Comparison of ENCODE assay signal across 1 cellular context in the genomic region with DNA sequence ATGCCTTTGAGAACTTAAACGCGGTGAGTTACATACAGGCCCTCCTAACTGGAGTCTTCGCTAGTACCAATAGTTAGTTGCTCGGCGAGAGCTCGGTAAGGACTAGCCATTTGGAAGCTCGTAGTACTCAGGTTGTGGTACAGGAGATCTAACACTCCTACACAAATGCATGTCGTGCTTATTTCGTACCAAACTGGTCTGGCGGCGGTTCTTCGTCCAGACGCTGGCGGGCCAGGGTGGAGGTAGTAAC.
TF ChIP-seq lines count a peak whose summit lies in the region.

No MANE protein-coding gene starts in this region.

TF ChIP-seq in HepG2, 621 proteins besides CTCF, POLR2A, EP300 and RAD21 (continued from another document and continues in another):
- no peak for TF ChIP-seq ZBTB4 (CRISPR knock-in tag; IDR thresholded peaks at IDR 0.05; ENCODE audit: borderline replicate concordance)
- TF ChIP-seq ZNF430 (CRISPR knock-in tag; IDR thresholded peaks at IDR 0.05) = no peak
- TF ChIP-seq ATF1 (CRISPR knock-in tag; IDR thresholded peaks at IDR 0.05) = no peak
- TF ChIP-seq ZNF639 (CRISPR knock-in tag; conservative IDR thresholded peaks at IDR 0.05) = peak; percentile 11; the same call in 1 of the 2 replicates
- peak; percentile 14; the same call in 1 of the 2 replicates for TF ChIP-seq SSRP1 (CRISPR knock-in tag; IDR thresholded peaks at IDR 0.05)
- TF ChIP-seq, protein P1, sequence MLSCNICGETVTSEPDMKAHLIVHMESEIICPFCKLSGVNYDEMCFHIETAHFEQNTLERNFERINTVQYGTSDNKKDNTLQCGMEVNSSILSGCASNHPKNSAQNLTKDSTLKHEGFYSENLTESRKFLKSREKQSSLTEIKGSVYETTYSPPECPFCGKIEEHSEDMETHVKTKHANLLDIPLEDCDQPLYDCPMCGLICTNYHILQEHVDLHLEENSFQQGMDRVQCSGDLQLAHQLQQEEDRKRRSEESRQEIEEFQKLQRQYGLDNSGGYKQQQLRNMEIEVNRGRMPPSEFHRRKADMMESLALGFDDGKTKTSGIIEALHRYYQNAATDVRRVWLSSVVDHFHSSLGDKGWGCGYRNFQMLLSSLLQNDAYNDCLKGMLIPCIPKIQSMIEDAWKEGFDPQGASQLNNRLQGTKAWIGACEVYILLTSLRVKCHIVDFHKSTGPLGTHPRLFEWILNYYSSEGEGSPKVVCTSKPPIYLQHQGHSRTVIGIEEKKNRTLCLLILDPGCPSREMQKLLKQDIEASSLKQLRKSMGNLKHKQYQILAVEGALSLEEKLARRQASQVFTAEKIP (CRISPR knock-in tag; IDR thresholded peaks at IDR 0.05; ENCODE audit: borderline replicate concordance) = no peak
- TF ChIP-seq BORCS8-MEF2B (CRISPR knock-in tag; IDR thresholded peaks at IDR 0.05) = no peak
- TF ChIP-seq ZNF7 (CRISPR knock-in tag; IDR thresholded peaks at IDR 0.05) = no peak
- TF ChIP-seq CEBPG (CRISPR knock-in tag; IDR thresholded peaks at IDR 0.05) = no peak
- no peak for TF ChIP-seq ZNF510 (CRISPR knock-in tag; IDR thresholded peaks at IDR 0.05; ENCODE audit: low read depth)
- TF ChIP-seq NCOA5 (CRISPR knock-in tag; IDR thresholded peaks at IDR 0.05) = no peak
- TF ChIP-seq ZNF33A (CRISPR knock-in tag; IDR thresholded peaks at IDR 0.05; ENCODE audit: borderline replicate concordance) = peak; percentile 32; the same call in 1 of the 2 replicates
- TF ChIP-seq ZNF605 (CRISPR knock-in tag; IDR thresholded peaks at IDR 0.05) = no peak
- peak; percentile 72; the same call in 1 of the 2 replicates for TF ChIP-seq ZHX1 (CRISPR knock-in tag; IDR thresholded peaks at IDR 0.05; ENCODE audit: low read depth)
- TF ChIP-seq, protein P2, sequence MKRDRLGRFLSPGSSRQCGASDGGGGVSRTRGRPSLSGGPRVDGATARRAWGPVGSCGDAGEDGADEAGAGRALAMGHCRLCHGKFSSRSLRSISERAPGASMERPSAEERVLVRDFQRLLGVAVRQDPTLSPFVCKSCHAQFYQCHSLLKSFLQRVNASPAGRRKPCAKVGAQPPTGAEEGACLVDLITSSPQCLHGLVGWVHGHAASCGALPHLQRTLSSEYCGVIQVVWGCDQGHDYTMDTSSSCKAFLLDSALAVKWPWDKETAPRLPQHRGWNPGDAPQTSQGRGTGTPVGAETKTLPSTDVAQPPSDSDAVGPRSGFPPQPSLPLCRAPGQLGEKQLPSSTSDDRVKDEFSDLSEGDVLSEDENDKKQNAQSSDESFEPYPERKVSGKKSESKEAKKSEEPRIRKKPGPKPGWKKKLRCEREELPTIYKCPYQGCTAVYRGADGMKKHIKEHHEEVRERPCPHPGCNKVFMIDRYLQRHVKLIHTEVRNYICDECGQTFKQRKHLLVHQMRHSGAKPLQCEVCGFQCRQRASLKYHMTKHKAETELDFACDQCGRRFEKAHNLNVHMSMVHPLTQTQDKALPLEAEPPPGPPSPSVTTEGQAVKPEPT (CRISPR knock-in tag; IDR thresholded peaks at IDR 0.05; ENCODE audit: low read depth) = 0 out of 2 replicates have a peak, but pooled peaks have one; percentile 21
- TF ChIP-seq RAD51 (IDR thresholded peaks at IDR 0.05; ENCODE audit: borderline replicate concordance) = no peak
- TF ChIP-seq ZNF670 (CRISPR knock-in tag; IDR thresholded peaks at IDR 0.05; ENCODE audit: borderline replicate concordance) = 0 out of 2 replicates have a peak, but pooled peaks have one; percentile 6
- no peak for TF ChIP-seq ARID5B (CRISPR knock-in tag; IDR thresholded peaks at IDR 0.05)
- TF ChIP-seq PCBP1 (IDR thresholded peaks at IDR 0.05; ENCODE audit: borderline replicate concordance, low read depth, low read length) = no peak
- TF ChIP-seq, protein P3, sequence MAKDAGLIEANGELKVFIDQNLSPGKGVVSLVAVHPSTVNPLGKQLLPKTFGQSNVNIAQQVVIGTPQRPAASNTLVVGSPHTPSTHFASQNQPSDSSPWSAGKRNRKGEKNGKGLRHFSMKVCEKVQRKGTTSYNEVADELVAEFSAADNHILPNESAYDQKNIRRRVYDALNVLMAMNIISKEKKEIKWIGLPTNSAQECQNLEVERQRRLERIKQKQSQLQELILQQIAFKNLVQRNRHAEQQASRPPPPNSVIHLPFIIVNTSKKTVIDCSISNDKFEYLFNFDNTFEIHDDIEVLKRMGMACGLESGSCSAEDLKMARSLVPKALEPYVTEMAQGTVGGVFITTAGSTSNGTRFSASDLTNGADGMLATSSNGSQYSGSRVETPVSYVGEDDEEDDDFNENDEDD (CRISPR knock-in tag; IDR thresholded peaks at IDR 0.05; ENCODE audit: borderline replicate concordance) = no peak
- no peak for TF ChIP-seq SMAD9 (CRISPR knock-in tag; IDR thresholded peaks at IDR 0.05)
- TF ChIP-seq CENPX (CRISPR knock-in tag; IDR thresholded peaks at IDR 0.05) = no peak
- no peak for TF ChIP-seq POLR2AphosphoS2 (IDR thresholded peaks at IDR 0.05; ENCODE audit: low read depth, low read length)
- no peak for TF ChIP-seq TBP (CRISPR knock-in tag; IDR thresholded peaks at IDR 0.05)
- no peak for TF ChIP-seq EEA1 (CRISPR knock-in tag; IDR thresholded peaks at IDR 0.05; ENCODE audit: borderline replicate concordance)
- TF ChIP-seq TBX3 (IDR thresholded peaks at IDR 0.05; ENCODE audit: borderline replicate concordance) = no peak
- TF ChIP-seq CREB3 (CRISPR knock-in tag; IDR thresholded peaks at IDR 0.05) = 0 out of 2 replicates have a peak, but pooled peaks have one; percentile 10
- TF ChIP-seq ZNF431 (CRISPR knock-in tag; IDR thresholded peaks at IDR 0.05; ENCODE audit: borderline replicate concordance, low read depth) = no peak
- TF ChIP-seq, protein P4, sequence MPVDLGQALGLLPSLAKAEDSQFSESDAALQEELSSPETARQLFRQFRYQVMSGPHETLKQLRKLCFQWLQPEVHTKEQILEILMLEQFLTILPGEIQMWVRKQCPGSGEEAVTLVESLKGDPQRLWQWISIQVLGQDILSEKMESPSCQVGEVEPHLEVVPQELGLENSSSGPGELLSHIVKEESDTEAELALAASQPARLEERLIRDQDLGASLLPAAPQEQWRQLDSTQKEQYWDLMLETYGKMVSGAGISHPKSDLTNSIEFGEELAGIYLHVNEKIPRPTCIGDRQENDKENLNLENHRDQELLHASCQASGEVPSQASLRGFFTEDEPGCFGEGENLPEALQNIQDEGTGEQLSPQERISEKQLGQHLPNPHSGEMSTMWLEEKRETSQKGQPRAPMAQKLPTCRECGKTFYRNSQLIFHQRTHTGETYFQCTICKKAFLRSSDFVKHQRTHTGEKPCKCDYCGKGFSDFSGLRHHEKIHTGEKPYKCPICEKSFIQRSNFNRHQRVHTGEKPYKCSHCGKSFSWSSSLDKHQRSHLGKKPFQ (CRISPR knock-in tag; IDR thresholded peaks at IDR 0.05; ENCODE audit: insufficient replicate concordance) = peak; percentile 15
